8 cellular contexts compared by ENCODE assay signal in genomic region chrX:13090261-13091110, GRCh38. TPM values are rescaled to one million over a fixed set of nuclear protein-coding genes. Genes with fewer than 3 reads are reported as not detected.
DNase-seq lines count a peak whose midpoint lies in the region; ATAC-seq and TF ChIP-seq lines count a peak whose summit lies in the region.

No MANE protein-coding gene starts in this region.

- H3K9me3 ChIP-seq in OCI-LY7 (ENCODE audit: low read length) (no peaks in the 10 kb centered on the region), neuron (ENCODE audit: low read length) (peaks cover 2% of the 10 kb centered on the region), PC-9 (ENCODE audit: insufficient read depth, low read depth) (no peaks in the 10 kb centered on the region)
- no peaks in the 10 kb centered on the region for H3K9me3 ChIP-seq in effector memory CD4-positive, alpha-beta T cell (ENCODE audit: control insufficient read depth, low read length)

- H3K79me2 ChIP-seq in OCI-LY7 (ENCODE audit: insufficient read depth, low read depth, low read length) (no peaks in the 10 kb centered on the region), PC-9 (ENCODE audit: low read depth) (no peaks in the 10 kb centered on the region)

- peak overlapping the region; percentile 36 for H3K4me3 ChIP-seq in OCI-LY7 (ENCODE audit: low read depth, low read length, poor library complexity, severe bottlenecking)
- H3K4me3 ChIP-seq in effector memory CD4-positive, alpha-beta T cell (ENCODE audit: insufficient read depth, low read depth, low read length, poor library complexity, severe bottlenecking): no peak overlapping the region
- no peak overlapping the region for H3K4me3 ChIP-seq in neuron (ENCODE audit: low read length)
- no peak overlapping the region for H3K4me3 ChIP-seq in PC-9

- H3K4me1 ChIP-seq in OCI-LY7 (ENCODE audit: insufficient read depth, low read length, poor library complexity, severe bottlenecking): peaks cover 74% of the 10 kb centered on the region
- peaks cover 59% of the 10 kb centered on the region for H3K4me1 ChIP-seq in effector memory CD4-positive, alpha-beta T cell (ENCODE audit: control insufficient read depth, insufficient read depth, low read length, poor library complexity, severe bottlenecking)
- H3K4me1 ChIP-seq in neuron (ENCODE audit: insufficient read depth, low read length): peaks cover 6% of the 10 kb centered on the region
- H3K4me1 ChIP-seq in PC-9 (replicated peaks; ENCODE audit: insufficient read depth): peaks cover 6% of the 10 kb centered on the region; the same call in 1 of the 2 replicates

- H3K36me3 ChIP-seq in OCI-LY7 (ENCODE audit: insufficient read depth, low read length) (no peaks in the 10 kb centered on the region; the same call in 1 of the 2 replicates), neuron (ENCODE audit: insufficient read depth, low read length) (no peaks in the 10 kb centered on the region), PC-9 (ENCODE audit: low read depth) (no peaks in the 10 kb centered on the region)
- no peaks in the 10 kb centered on the region for H3K36me3 ChIP-seq in effector memory CD4-positive, alpha-beta T cell (ENCODE audit: control insufficient read depth, insufficient read depth, low read length)

- POLR2A ChIA-PET in OCI-LY7 (lab: Charles Lee): interaction anchor here (0.6 to 1.9 kb wide), 10 partner anchors 9 to 298 kb away, joined by 3 to 13 read pairs (median 4); no protein-coding TSS in a partner anchor
- POLR2A ChIA-PET in PC-9 (lab: Charles Lee; ENCODE audit: unreplicated experiment): no interaction called here

- no peaks in the 10 kb centered on the region for H3K9me2 ChIP-seq in OCI-LY7 (ENCODE audit: insufficient read depth, low read length)
- no peaks in the 10 kb centered on the region for H3K9me2 ChIP-seq in PC-9 (ENCODE audit: insufficient read depth)

- peak overlapping the region; percentile 69 for H3K4me2 ChIP-seq in OCI-LY7 (ENCODE audit: low read length)
- no peak overlapping the region for H3K4me2 ChIP-seq in PC-9

- H2AFZ ChIP-seq in OCI-LY7 (ENCODE audit: low read length) (peak overlapping the region; percentile 99), neuron (ENCODE audit: low read depth, low read length) (peak overlapping the region; percentile 18), PC-9 (no peak overlapping the region)

- CTCF ChIA-PET in OCI-LY7 (lab: Charles Lee; ENCODE audit: unreplicated experiment) (interaction anchor here (1.0 to 1.1 kb wide), 2 partner anchors 9 to 144 kb away, joined by 3 to 4 read pairs; no protein-coding TSS in a partner anchor), PC-9 (lab: Charles Lee) (no interaction called here)

- H4K20me1 ChIP-seq in OCI-LY7 (ENCODE audit: insufficient read depth, low read length) (no peaks in the 10 kb centered on the region), PC-9 (ENCODE audit: insufficient read depth) (no peaks in the 10 kb centered on the region)

- BruUV-seq in OCI-LY7 (replicated peaks; lab: Mats Ljungman, UMichigan): no TSS peak
- no TSS peak for BruUV-seq in PC-9 (replicated peaks; lab: Mats Ljungman, UMichigan)

- peak; percentile 27 for DNase-seq in ELF-1 (ENCODE audit: low read depth, low spot score)
- DNase-seq in OCI-LY7 (ENCODE audit: low spot score): peak; percentile 23
- no peak for DNase-seq in effector memory CD4-positive, alpha-beta T cell
- no peak for DNase-seq in PC-9

- peak overlapping the region; percentile 45 for H3K27ac ChIP-seq in OCI-LY7 (ENCODE audit: low read depth, low read length, poor library complexity, severe bottlenecking)
- peak overlapping the region; percentile 97 for H3K27ac ChIP-seq in effector memory CD4-positive, alpha-beta T cell (ENCODE audit: insufficient read depth, low read length, poor library complexity, severe bottlenecking)
- H3K27ac ChIP-seq in PC-9: no peak overlapping the region

- no peaks in the 10 kb centered on the region for H3K27me3 ChIP-seq in effector memory CD4-positive, alpha-beta T cell (replicated peaks; ENCODE audit: control insufficient read depth, insufficient read depth, low read length, poor library complexity, severe bottlenecking)
- no peaks in the 10 kb centered on the region for H3K27me3 ChIP-seq in neuron (ENCODE audit: insufficient read depth, low read length)
- H3K27me3 ChIP-seq in PC-9 (ENCODE audit: insufficient read depth, low read depth): no peaks in the 10 kb centered on the region

- TF ChIP-seq CTCF in OCI-LY7 (conservative IDR thresholded peaks at IDR 0.05; ENCODE audit: low read length): no peak
- TF ChIP-seq CTCF in PC-9 (conservative IDR thresholded peaks at IDR 0.05): no peak

- no peaks in the 10 kb centered on the region for H3F3A ChIP-seq in PC-9 (ENCODE audit: insufficient read depth, low read depth)

- intact Hi-C loops in OCI-LY7 (cut with micrococcal nuclease; ENCODE audit: unreplicated experiment) (no loop called here), PC-9 (cut with micrococcal nuclease; ENCODE audit: unreplicated experiment) (no loop called here)

- ATAC-seq in GM18511 (IDR thresholded peaks at IDR 0.05; ENCODE audit: unreplicated experiment) (no peak), HG02588 (IDR thresholded peaks at IDR 0.05; ENCODE audit: unreplicated experiment) (no peak), HG03139 (IDR thresholded peaks at IDR 0.05; ENCODE audit: unreplicated experiment) (no peak)

RNA-seq across cellular contexts. Expression of gene FAM9C, which starts 46.1 kb away (rescaled TPM):
- 0.13 TPM in 1 of 2 replicates, not detected in the other for total RNA-seq in OCI-LY7 (2014; rRNA removed; shearing (Covaris generic))
- total RNA-seq in OCI-LY7 (2022) (not detected in 2 replicates), PC-9 (2021) (not detected in 2 replicates)

Comparison
In these comparisons a context has a peak if more than half of its experiments do, and no peak if none do; other contexts are left out.
1. DNase-seq: peak in ELF-1 (single experiment) and OCI-LY7 (single experiment); none in effector memory CD4-positive, alpha-beta T cell (0 of 3) and PC-9 (0 of 2).